ENCODE assay signal across 1 cellular context in the genomic region with DNA sequence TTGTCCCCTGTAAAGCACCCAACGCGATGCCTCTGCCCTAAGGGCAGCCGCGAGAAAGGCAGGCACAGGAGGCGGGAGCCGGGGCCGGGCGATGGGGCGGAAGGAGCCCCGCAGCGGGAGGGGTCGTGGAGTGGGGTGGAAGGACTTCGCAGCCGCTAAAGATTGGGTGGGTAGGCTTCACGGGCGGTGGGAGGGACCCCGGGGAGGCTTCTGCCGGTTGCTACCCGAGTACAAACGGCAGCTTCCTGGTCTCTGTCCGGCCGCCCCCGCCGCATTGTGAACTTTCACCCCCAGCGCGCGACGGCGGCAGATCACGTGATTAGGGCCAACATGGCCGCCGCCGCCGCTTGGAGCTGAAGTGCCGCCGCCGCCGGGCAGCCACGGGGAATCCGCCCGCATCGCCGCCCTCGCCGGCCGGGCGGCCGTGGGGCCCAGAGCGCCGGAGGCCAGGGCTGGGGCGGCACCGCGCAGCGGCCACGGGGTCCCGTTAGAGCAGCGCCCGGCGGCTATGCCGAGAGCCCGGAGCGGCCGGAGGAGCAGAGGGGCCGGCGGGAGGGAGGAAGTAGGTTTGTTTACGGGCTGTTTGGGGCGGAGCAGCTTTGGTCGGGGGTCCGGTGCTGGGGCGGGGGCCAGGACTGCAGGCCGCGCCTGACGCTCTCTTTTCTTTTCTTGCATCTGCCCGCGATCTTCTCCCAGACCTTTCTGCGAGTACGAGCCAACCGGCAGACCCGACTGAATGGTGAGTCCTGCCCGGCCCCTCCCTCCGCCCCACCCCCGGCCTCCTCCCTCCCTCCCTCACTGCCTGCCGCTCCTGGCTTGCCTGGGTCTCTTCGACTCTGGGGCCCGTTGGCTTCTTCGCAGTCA.
TF ChIP-seq lines count a peak whose summit lies in the region.

No MANE protein-coding gene starts in this region.

TF ChIP-seq in PFSK-1, 5 proteins besides CTCF, POLR2A, EP300 and RAD21 (continued from another document):
- TF ChIP-seq TAF1 (IDR thresholded peaks at IDR 0.05; ENCODE audit: borderline replicate concordance, insufficient read depth, low read length) = peak; percentile 66
- no peak for TF ChIP-seq FOXP2 (optimal IDR thresholded peaks at IDR 0.05; ENCODE audit: borderline replicate concordance, extremely low read depth, extremely low read length, insufficient read depth)
- TF ChIP-seq SIN3A (IDR thresholded peaks at IDR 0.05; ENCODE audit: borderline replicate concordance, insufficient read depth, low read length) = no peak; the same call in 1 of the 2 replicates
- TF ChIP-seq, protein P1, sequence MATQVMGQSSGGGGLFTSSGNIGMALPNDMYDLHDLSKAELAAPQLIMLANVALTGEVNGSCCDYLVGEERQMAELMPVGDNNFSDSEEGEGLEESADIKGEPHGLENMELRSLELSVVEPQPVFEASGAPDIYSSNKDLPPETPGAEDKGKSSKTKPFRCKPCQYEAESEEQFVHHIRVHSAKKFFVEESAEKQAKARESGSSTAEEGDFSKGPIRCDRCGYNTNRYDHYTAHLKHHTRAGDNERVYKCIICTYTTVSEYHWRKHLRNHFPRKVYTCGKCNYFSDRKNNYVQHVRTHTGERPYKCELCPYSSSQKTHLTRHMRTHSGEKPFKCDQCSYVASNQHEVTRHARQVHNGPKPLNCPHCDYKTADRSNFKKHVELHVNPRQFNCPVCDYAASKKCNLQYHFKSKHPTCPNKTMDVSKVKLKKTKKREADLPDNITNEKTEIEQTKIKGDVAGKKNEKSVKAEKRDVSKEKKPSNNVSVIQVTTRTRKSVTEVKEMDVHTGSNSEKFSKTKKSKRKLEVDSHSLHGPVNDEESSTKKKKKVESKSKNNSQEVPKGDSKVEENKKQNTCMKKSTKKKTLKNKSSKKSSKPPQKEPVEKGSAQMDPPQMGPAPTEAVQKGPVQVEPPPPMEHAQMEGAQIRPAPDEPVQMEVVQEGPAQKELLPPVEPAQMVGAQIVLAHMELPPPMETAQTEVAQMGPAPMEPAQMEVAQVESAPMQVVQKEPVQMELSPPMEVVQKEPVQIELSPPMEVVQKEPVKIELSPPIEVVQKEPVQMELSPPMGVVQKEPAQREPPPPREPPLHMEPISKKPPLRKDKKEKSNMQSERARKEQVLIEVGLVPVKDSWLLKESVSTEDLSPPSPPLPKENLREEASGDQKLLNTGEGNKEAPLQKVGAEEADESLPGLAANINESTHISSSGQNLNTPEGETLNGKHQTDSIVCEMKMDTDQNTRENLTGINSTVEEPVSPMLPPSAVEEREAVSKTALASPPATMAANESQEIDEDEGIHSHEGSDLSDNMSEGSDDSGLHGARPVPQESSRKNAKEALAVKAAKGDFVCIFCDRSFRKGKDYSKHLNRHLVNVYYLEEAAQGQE (IDR thresholded peaks at IDR 0.05; ENCODE audit: insufficient read depth in 1 of 2, low read depth in 2 of 2, low read length in 2 of 2) = peak; percentile 17 to 62; a peak in 1 of 4 replicates
TF ChIP-seq in PFSK-1: peak in this region for 3.
